ENCODE assay signal across 8 cellular contexts in the genomic region with DNA sequence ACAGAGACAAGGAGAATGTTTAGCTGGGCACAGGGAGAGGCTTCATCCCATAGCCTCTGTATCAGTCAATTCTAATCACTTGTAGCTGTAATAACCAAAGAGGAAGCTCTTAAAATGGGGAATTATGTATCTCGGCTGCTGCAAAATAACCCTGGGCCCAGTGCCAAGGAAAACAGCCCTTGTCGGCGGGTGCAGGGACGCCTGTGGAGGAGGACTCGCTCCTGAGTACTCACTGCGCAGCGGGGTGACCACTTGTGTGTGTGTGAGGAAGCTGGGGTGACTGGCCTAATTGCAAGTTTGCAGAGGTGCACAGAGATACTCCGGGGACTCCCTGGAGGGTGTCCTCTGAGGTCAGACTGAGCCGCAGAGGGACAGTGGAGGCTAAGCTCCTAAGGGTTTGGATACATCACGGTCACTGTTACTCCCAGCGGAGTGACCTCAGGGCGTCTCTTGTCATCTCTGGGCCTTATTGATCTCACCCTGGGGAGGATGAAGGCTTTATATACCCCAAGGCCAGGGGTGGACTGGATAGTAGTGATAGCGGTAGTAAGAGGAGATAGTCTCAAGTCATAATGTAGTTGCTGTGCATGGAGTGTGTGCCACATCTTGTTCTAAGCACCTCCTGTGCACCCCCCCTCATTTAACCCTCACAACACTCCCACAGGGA. TPM values are rescaled to one million over a fixed set of nuclear protein-coding genes. Genes with fewer than 3 reads are reported as not detected.
DNase-seq lines count a peak whose midpoint lies in the region; ATAC-seq and TF ChIP-seq lines count a peak whose summit lies in the region.

No MANE protein-coding gene starts in this region.

- H3K36me3 Mint-ChIP-seq in activated CD4-positive, alpha-beta T cell treated with anti-CD3 and anti-CD28 coated beads, Interleukin-2, amount 10 ng/mL, durations not matched to agents 24 days and 14 days (ENCODE audit: low read depth): peaks cover 15% of the 10 kb centered on the region
- peaks cover 11% of the 10 kb centered on the region for H3K36me3 Mint-ChIP-seq in activated CD4-positive, alpha-beta T cell treated with anti-CD3 and anti-CD28 coated beads for 36 hours (ENCODE audit: low read depth)
- peaks cover 16 to 27% of the 10 kb centered on the region in 2 donors for H3K36me3 Mint-ChIP-seq in stimulated activated naive B cell treated with anti-CD40 and anti-IgM and Interleukin-4, amounts not matched to agents 10 μg/mL and 1 μg/mL and 100 μg/mL, for 72 hours

- no peak for TF ChIP-seq POLR2A in Peyer's patch (IDR thresholded peaks at IDR 0.05)

- intact Hi-C loops in activated CD4-positive, alpha-beta T cell treated with anti-CD3 and anti-CD28 coated beads, Interleukin-2, amount 10 ng/mL, durations not matched to agents 24 days and 14 days (cut with micrococcal nuclease): loop anchor here (10.0 kb wide), 1 partner anchor 545 kb away; no protein-coding TSS in a partner anchor
- intact Hi-C loops in activated CD4-positive, alpha-beta T cell treated with anti-CD3 and anti-CD28 coated beads for 36 hours (cut with DNase I, micrococcal nuclease): loop anchor here in 1 of 2 experiments (10.0 kb wide), 1 partner anchor 1425 kb away; no protein-coding TSS in a partner anchor
- intact Hi-C loops in Right ventricle myocardium superior (cut with DNase I): no loop called here

- H3K4me1 ChIP-seq in Peyer's patch: peaks cover 1 to 54% (median 5%) of the 10 kb centered on the region in 4 donors

- H3K4me3 ChIP-seq in Peyer's patch: no peak overlapping the region

- H3K9me3 Mint-ChIP-seq in activated CD4-positive, alpha-beta T cell treated with anti-CD3 and anti-CD28 coated beads, Interleukin-2, amount 10 ng/mL, durations not matched to agents 24 days and 14 days: no peaks in the 10 kb centered on the region
- H3K9me3 Mint-ChIP-seq in activated CD4-positive, alpha-beta T cell treated with anti-CD3 and anti-CD28 coated beads for 36 hours (ENCODE audit: low read depth): no peaks in the 10 kb centered on the region
- H3K9me3 Mint-ChIP-seq in stimulated activated naive B cell treated with anti-CD40 and anti-IgM and Interleukin-4, amounts not matched to agents 10 μg/mL and 1 μg/mL and 100 μg/mL, for 72 hours: no peaks in the 10 kb centered on the region

- peak overlapping the region in 1 of 4 donors; percentile 44 for H3K27ac ChIP-seq in Peyer's patch

- H3K27me3 ChIP-seq in Peyer's patch: no peaks in the 10 kb centered on the region

- TF ChIP-seq CTCF in Peyer's patch (IDR thresholded peaks at IDR 0.05): no peak

- ATAC-seq in activated CD4-positive, alpha-beta T cell treated with anti-CD3 and anti-CD28 coated beads for 36 hours: no peak
- ATAC-seq in Right ventricle myocardium superior (ENCODE audit: poor library complexity): peak; percentile 72
- peak; percentile 71 to 84 for ATAC-seq in stimulated activated naive B cell treated with anti-CD40 and anti-IgM and Interleukin-4, amounts not matched to agents 10 μg/mL and 1 μg/mL and 100 μg/mL, for 72 hours (replicated peaks)

- no peak overlapping the region for H3K4me3 Mint-ChIP-seq in activated CD4-positive, alpha-beta T cell treated with anti-CD3 and anti-CD28 coated beads, Interleukin-2, amount 10 ng/mL, durations not matched to agents 24 days and 14 days
- no peak overlapping the region for H3K4me3 Mint-ChIP-seq in activated CD4-positive, alpha-beta T cell treated with anti-CD3 and anti-CD28 coated beads for 36 hours
- peak overlapping the region; percentile 17 to 43 for H3K4me3 Mint-ChIP-seq in stimulated activated naive B cell treated with anti-CD40 and anti-IgM and Interleukin-4, amounts not matched to agents 10 μg/mL and 1 μg/mL and 100 μg/mL, for 72 hours

- no peaks in the 10 kb centered on the region for H3K9me3 ChIP-seq in Peyer's patch

- H3K36me3 ChIP-seq in Peyer's patch: peaks cover 0 to 16% (median 0%) of the 10 kb centered on the region in 3 donors

- H3K27ac Mint-ChIP-seq in activated CD4-positive, alpha-beta T cell treated with anti-CD3 and anti-CD28 coated beads, Interleukin-2, amount 10 ng/mL, durations not matched to agents 24 days and 14 days: peak overlapping the region; percentile 39
- no peak overlapping the region for H3K27ac Mint-ChIP-seq in activated CD4-positive, alpha-beta T cell treated with anti-CD3 and anti-CD28 coated beads for 36 hours
- H3K27ac Mint-ChIP-seq in stimulated activated naive B cell treated with anti-CD40 and anti-IgM and Interleukin-4, amounts not matched to agents 10 μg/mL and 1 μg/mL and 100 μg/mL, for 72 hours: peak overlapping the region; percentile 84

- H3K4me1 Mint-ChIP-seq in activated CD4-positive, alpha-beta T cell treated with anti-CD3 and anti-CD28 coated beads, Interleukin-2, amount 10 ng/mL, durations not matched to agents 24 days and 14 days: peaks cover 26% of the 10 kb centered on the region
- peaks cover 28% of the 10 kb centered on the region for H3K4me1 Mint-ChIP-seq in activated CD4-positive, alpha-beta T cell treated with anti-CD3 and anti-CD28 coated beads for 36 hours
- H3K4me1 Mint-ChIP-seq in stimulated activated naive B cell treated with anti-CD40 and anti-IgM and Interleukin-4, amounts not matched to agents 10 μg/mL and 1 μg/mL and 100 μg/mL, for 72 hours: peaks cover 37 to 61% of the 10 kb centered on the region in 2 donors

- DNase-seq in activated CD4-positive, alpha-beta T cell treated with anti-CD3 and anti-CD28 coated beads, Interleukin-2, amount 10 ng/mL, durations not matched to agents 24 days and 14 days: no peak
- no peak for DNase-seq in activated CD4-positive, alpha-beta T cell treated with anti-CD3 and anti-CD28 coated beads for 36 hours
- DNase-seq in Peyer's patch (peak in 2 of 3 donors; percentile 74 to 79), Right ventricle myocardium superior (peak; percentile 90), AG08395 (ENCODE audit: low spot score) (no peak), NCI-H226 (no peak), amniotic stem cell (lab: John Stamatoyannopoulos, UW) (no peak)
- peak; percentile 46 for DNase-seq in stimulated activated naive B cell treated with anti-CD40 and anti-IgM and Interleukin-4, amounts not matched to agents 10 μg/mL and 1 μg/mL and 100 μg/mL, for 72 hours

- H3K27me3 Mint-ChIP-seq in activated CD4-positive, alpha-beta T cell treated with anti-CD3 and anti-CD28 coated beads, Interleukin-2, amount 10 ng/mL, durations not matched to agents 24 days and 14 days: no peaks in the 10 kb centered on the region
- no peaks in the 10 kb centered on the region for H3K27me3 Mint-ChIP-seq in activated CD4-positive, alpha-beta T cell treated with anti-CD3 and anti-CD28 coated beads for 36 hours
- H3K27me3 Mint-ChIP-seq in stimulated activated naive B cell treated with anti-CD40 and anti-IgM and Interleukin-4, amounts not matched to agents 10 μg/mL and 1 μg/mL and 100 μg/mL, for 72 hours: no peaks in the 10 kb centered on the region

- POLR2A ChIA-PET in activated CD4-positive, alpha-beta T cell treated with anti-CD3 and anti-CD28 coated beads for 36 hours (lab: Charles Lee): no interaction called here

- CTCF ChIA-PET in activated CD4-positive, alpha-beta T cell treated with anti-CD3 and anti-CD28 coated beads for 36 hours (lab: Charles Lee): interaction anchor here (1.5 kb wide), 1 partner anchor 24 kb away, joined by 3 read pairs; no protein-coding TSS in a partner anchor

RNA-seq across cellular contexts. Expression of a gene that starts 37.2 kb away (rescaled TPM):
- total RNA-seq in activated CD4-positive, alpha-beta T cell treated with anti-CD3 and anti-CD28 coated beads, Interleukin-2, amount 10 ng/mL, durations not matched to agents 24 days and 14 days: 53.9 and 63.7 TPM in 2 replicates
- total RNA-seq in activated CD4-positive, alpha-beta T cell treated with anti-CD3 and anti-CD28 coated beads for 36 hours: 10 to 100 TPM; 51.7 to 54.2 TPM
- total RNA-seq in Peyer's patch (100 to 1,000 TPM in 3 of 4 donors, 10 to 100 TPM in 1; 61.1 to 190 (median 150) TPM), Right ventricle myocardium superior (13.5 TPM)

Comparison
In these comparisons a context has a peak if more than half of its experiments do, and no peak if none do; other contexts are left out.
1. DNase-seq: peak in Peyer's patch (2 of 3), Right ventricle myocardium superior (single experiment) and stimulated activated naive B cell treated with anti-CD40 and anti-IgM and Interleukin-4, amounts not matched to agents 10 μg/mL and 1 μg/mL and 100 μg/mL, for 72 hours (single experiment); none in activated CD4-positive, alpha-beta T cell treated with anti-CD3 and anti-CD28 coated beads, Interleukin-2, amount 10 ng/mL, durations not matched to agents 24 days and 14 days (single experiment), activated CD4-positive, alpha-beta T cell treated with anti-CD3 and anti-CD28 coated beads for 36 hours (single experiment), AG08395 (single experiment), NCI-H226 (single experiment) and amniotic stem cell (single experiment).
2. H3K4me3 Mint-ChIP-seq: peak in stimulated activated naive B cell treated with anti-CD40 and anti-IgM and Interleukin-4, amounts not matched to agents 10 μg/mL and 1 μg/mL and 100 μg/mL, for 72 hours (2 of 2); none in activated CD4-positive, alpha-beta T cell treated with anti-CD3 and anti-CD28 coated beads, Interleukin-2, amount 10 ng/mL, durations not matched to agents 24 days and 14 days (single experiment) and activated CD4-positive, alpha-beta T cell treated with anti-CD3 and anti-CD28 coated beads for 36 hours (single experiment).